In genomic region chr12:52904509-52905300, GRCh38 we compare ENCODE assay signal across 8 cellular contexts. TPM values are rescaled to one million over a fixed set of nuclear protein-coding genes. Genes with fewer than 3 reads are reported as not detected.
DNase-seq lines count a peak whose midpoint lies in the region; ATAC-seq and TF ChIP-seq lines count a peak whose summit lies in the region.
"Not testable (repeated sequence)": the region's sequence is repeated elsewhere in the genome, so short reads cannot be mapped to it uniquely, and the experiment has no call there.

Gene KRT8 (minus strand): TSS chr12:52905076. CDS start chr12:52904981, 95 bp downstream.

- H3K36me3 Mint-ChIP-seq in progenitor cell of endocrine pancreas (ENCODE audit: insufficient read depth) = peaks cover 25% of the 10 kb centered on the region

- H3K4me1 Mint-ChIP-seq in progenitor cell of endocrine pancreas (ENCODE audit: low read depth) = peaks cover 56% of the 10 kb centered on the region

- peak within 1 kb of the TSS; percentile 100 for H3K4me3 Mint-ChIP-seq in progenitor cell of endocrine pancreas (ENCODE audit: low read depth)

- peak within 1 kb of the TSS in 2 of 4 donors; percentile 32 to 60 for H3K4me3 ChIP-seq in adrenal gland
- H3K4me3 ChIP-seq in aorta (ENCODE audit: low read length in 2 of 2) = peak within 1 kb of the TSS; percentile 7 to 24

- ATAC-seq in esophagus mucosa (peak; percentile 50), aorta (ENCODE audit: low FRiP score) (peak; percentile 58)

- 70 to 75% (median 72%) methylated on average over 16 to 33 of the region's 33 CpGs for WGBS in adrenal gland, 4 donors
- WGBS in aorta, 2 donors = 39 to 42% methylated on average over 32 to 33 of the region's 33 CpGs

- H3K36me3 ChIP-seq in adrenal gland (replicated peaks in 1 of 2); aorta (ENCODE audit: control insufficient read depth in 1 of 2, insufficient read depth in 2 of 2, low read length in 1 of 2): not testable (repeated sequence)

- peak within 1 kb of the TSS; percentile 100 for H3K27ac Mint-ChIP-seq in progenitor cell of endocrine pancreas

- DNase-seq in NCI-H146 treated with DMSO at 0.1 percent for 48 hours (lab: John Stamatoyannopoulos, UW; ENCODE audit: unreplicated experiment) (peak; percentile 93), SHP77 treated with DMSO at 0.1 percent for 48 hours (lab: John Stamatoyannopoulos, UW) (peak; percentile 75), adrenal gland (peak in 6 of 7 donors; percentile 58 to 85 (median 68)), left kidney (ENCODE audit: low read depth, low spot score) (peak; percentile 90), progenitor cell of endocrine pancreas (ENCODE audit: low spot score, unreplicated experiment) (peak; percentile 84), aorta (peak in 1 of 2 donors; percentile 63)

- not testable (repeated sequence) for H3K27me3 Mint-ChIP-seq in progenitor cell of endocrine pancreas

- TF ChIP-seq POLR2A in adrenal gland (IDR thresholded peaks at IDR 0.05) = not testable (repeated sequence)

- not testable (repeated sequence) for H3K9me3 ChIP-seq in adrenal gland (replicated peaks in 1 of 3); aorta (ENCODE audit: control insufficient read depth, low read length)

- H3K27ac ChIP-seq in adrenal gland = peak within 1 kb of the TSS in 4 of 5 donors; percentile 33 to 85 (median 55)
- H3K27ac ChIP-seq in aorta (ENCODE audit: low read depth in 1 of 2, low read length in 2 of 2) = peak within 1 kb of the TSS; percentile 1 to 83

- peaks cover 13 to 21% of the 10 kb centered on the region in 2 donors for H3K4me1 ChIP-seq in adrenal gland (replicated peaks in 1 of 2)
- not testable (repeated sequence) for H3K4me1 ChIP-seq in aorta (ENCODE audit: control insufficient read depth in 1 of 2, insufficient read depth in 2 of 2, low read length in 2 of 2)

- TF ChIP-seq CTCF in GM12873 (IDR thresholded peaks at IDR 0.05; ENCODE audit: insufficient read depth, low read depth, low read length, missing control alignments) = peak; percentile 3
- TF ChIP-seq CTCF in adrenal gland (IDR thresholded peaks at IDR 0.05) = not testable (repeated sequence)
- TF ChIP-seq CTCF in progenitor cell of endocrine pancreas (IDR thresholded peaks at IDR 0.05; ENCODE audit: unreplicated experiment) = peak; percentile 80

- not testable (repeated sequence) for H3K9me3 Mint-ChIP-seq in progenitor cell of endocrine pancreas (ENCODE audit: low read depth)

- intact Hi-C loops in adrenal gland (cut with DNase I) = not testable (repeated sequence)
- intact Hi-C loops in aorta (cut with DNase I) = loop anchor here in 1 of 2 donors (5.0 kb wide), 1 partner anchor 73 kb away; no protein-coding TSS in a partner anchor

- not testable (repeated sequence) for H3K27me3 ChIP-seq in adrenal gland; aorta (ENCODE audit: control insufficient read depth in 1 of 2, insufficient read depth in 2 of 2, low read length in 1 of 2)

RNA-seq across cellular contexts. Expression of gene KRT8, which starts in this region (rescaled TPM):
- total RNA-seq in adrenal gland (100 to 1,000 TPM in 1 of 8 donors, 10 to 100 TPM in 7; 36.0 to 198 (median 71.0) TPM), esophagus mucosa (40.1 TPM), progenitor cell of endocrine pancreas (1,180 and 1,246 TPM in 2 replicates), aorta (100 to 1,000 TPM in 1 of 2 donors, 10 to 100 TPM in 1; 34.5 to 102 TPM)
- polyA plus RNA-seq in adrenal gland (100 to 1,000 TPM in 2 of 3 donors, 10 to 100 TPM in 1; 49.0 to 102 (median 102) TPM), aorta (100 to 1,000 TPM in 1 of 2 donors, 10 to 100 TPM in 1; 39.4 to 323 TPM)
